25 cellular contexts compared by ENCODE assay signal in genomic region chr1:75861831-75862230, GRCh38.
"Had no signal": no experiment of that assay in that cellular context is flagged by ENCODE, and none has a peak within 500 bp of the region (broad histone marks: within the 10 kb centered on the region; RNA-seq: fewer than 3 reads in every experiment).

No MANE protein-coding gene starts in this region.

- H3K4me1 ChIP-seq: adrenal gland, esophagus muscularis mucosa, right atrium auricular region, thyroid gland, uterus had no signal

- H3K36me3 Mint-ChIP-seq: activated naive CD4-positive, alpha-beta T cell treated with anti-CD3 and anti-CD28 coated beads, Interleukin-2, amount 50 U/mL, for 24 hours; natural killer cell treated with Interleukin-12 subunit alpha and Interleukin-12 subunit beta and Interleukin-15 and Interleukin-18, amount 100 ng/mL, for 72 hours; stimulated activated naive B cell treated with anti-CD40 and anti-IgM and Interleukin-4, amounts not matched to agents 10 μg/mL and 1 μg/mL and 100 μg/mL, for 72 hours had no signal

- H3K27ac ChIP-seq: adrenal gland, esophagus muscularis mucosa, hepatocyte, right atrium auricular region, skin epidermis, thyroid gland, uterus, VCaP had no signal

- H2AFZ ChIP-seq: hepatocyte had no signal

- H3K4me2 ChIP-seq: hepatocyte had no signal

- H3K9me3 Mint-ChIP-seq: activated CD4-positive, alpha-beta memory T cell treated with anti-CD3 and anti-CD28 coated beads, Interleukin-2, amount 10 ng/mL, durations not matched to agents 7 days and 5 days; activated naive CD4-positive, alpha-beta T cell treated with anti-CD3 and anti-CD28 coated beads, Interleukin-2, amount 50 U/mL, for 24 hours; activated T-cell treated with anti-CD3 and anti-CD28 coated beads, Interleukin-2, amount 50 U/mL, for 4 hours; stimulated activated naive B cell treated with anti-CD40 and anti-IgM and Interleukin-4, amounts not matched to agents 10 μg/mL and 1 μg/mL and 100 μg/mL, for 72 hours had no signal

- H3K4me3 ChIP-seq: adrenal gland, esophagus muscularis mucosa, hepatocyte, right atrium auricular region, skin epidermis, thyroid gland, uterus had no signal

- DNase-seq: activated CD4-positive, alpha-beta memory T cell treated with anti-CD3 and anti-CD28 coated beads, Interleukin-2, amount 10 ng/mL, durations not matched to agents 7 days and 5 days; activated CD4-positive, alpha-beta T cell treated with anti-CD3 and anti-CD28 coated beads for 36 hours; activated effector memory CD4-positive, alpha-beta T cell treated with anti-CD3 and anti-CD28 coated beads, Interleukin-2, amount 50 U/mL, for 16 hours; activated T-cell treated with anti-CD3 and anti-CD28 coated beads, Interleukin-2, amount 50 U/mL, for 4 hours; adrenal gland; caudate nucleus; kidney glomerular epithelial cell; left ventricle myocardium superior; mesenchymal stem cell; occipital lobe; stimulated activated CD4-positive, alpha-beta T cell treated with anti-CD3 and anti-CD28 coated beads, Interleukin-15, amount 100 ng/mL, for 24 hours; stimulated activated CD4-positive, alpha-beta T cell treated with anti-CD3 and anti-CD28 coated beads, Interleukin-4, amount 100 ng/mL, for 1 hour; stimulated activated naive B cell treated with anti-CD40 and anti-IgM and Interleukin-4, amounts not matched to agents 10 μg/mL and 1 μg/mL and 100 μg/mL, for 72 hours; T1000; thyroid gland; uterus had no signal

- H3K27me3 ChIP-seq: adrenal gland, esophagus muscularis mucosa, hepatocyte, right atrium auricular region, thyroid gland, uterus had no signal

- ATAC-seq: activated CD4-positive, alpha-beta T cell treated with anti-CD3 and anti-CD28 coated beads for 36 hours; activated T-cell treated with anti-CD3 and anti-CD28 coated beads, Interleukin-2, amount 50 U/mL, for 4 hours; left ventricle myocardium superior; natural killer cell treated with Interleukin-12 subunit alpha and Interleukin-12 subunit beta and Interleukin-15 and Interleukin-18, amount 100 ng/mL, for 72 hours; stimulated activated naive B cell treated with anti-CD40 and anti-IgM and Interleukin-4, amounts not matched to agents 10 μg/mL and 1 μg/mL and 100 μg/mL, for 72 hours had no signal

- H3K36me3 ChIP-seq: adrenal gland, esophagus muscularis mucosa, right atrium auricular region, thyroid gland, uterus had no signal

- H3K27ac Mint-ChIP-seq: activated CD4-positive, alpha-beta memory T cell treated with anti-CD3 and anti-CD28 coated beads, Interleukin-2, amount 10 ng/mL, durations not matched to agents 7 days and 5 days; activated CD4-positive, alpha-beta T cell treated with anti-CD3 and anti-CD28 coated beads for 36 hours; activated naive CD4-positive, alpha-beta T cell treated with anti-CD3 and anti-CD28 coated beads, Interleukin-2, amount 50 U/mL, for 24 hours; natural killer cell treated with Interleukin-12 subunit alpha and Interleukin-12 subunit beta and Interleukin-15 and Interleukin-18, amount 100 ng/mL, for 72 hours; progenitor cell of endocrine pancreas; stimulated activated naive B cell treated with anti-CD40 and anti-IgM and Interleukin-4, amounts not matched to agents 10 μg/mL and 1 μg/mL and 100 μg/mL, for 72 hours had no signal

- H3K9me3 ChIP-seq: adrenal gland, esophagus muscularis mucosa, right atrium auricular region, thyroid gland, uterus had no signal

- H3K4me3 Mint-ChIP-seq: activated CD4-positive, alpha-beta memory T cell treated with anti-CD3 and anti-CD28 coated beads, Interleukin-2, amount 10 ng/mL, durations not matched to agents 7 days and 5 days; activated CD4-positive, alpha-beta T cell treated with anti-CD3 and anti-CD28 coated beads for 36 hours; activated naive CD4-positive, alpha-beta T cell treated with anti-CD3 and anti-CD28 coated beads, Interleukin-2, amount 50 U/mL, for 24 hours; activated T-cell treated with anti-CD3 and anti-CD28 coated beads, Interleukin-2, amount 50 U/mL, for 4 hours; natural killer cell treated with Interleukin-12 subunit alpha and Interleukin-12 subunit beta and Interleukin-15 and Interleukin-18, amount 100 ng/mL, for 72 hours; stimulated activated naive B cell treated with anti-CD40 and anti-IgM and Interleukin-4, amounts not matched to agents 10 μg/mL and 1 μg/mL and 100 μg/mL, for 72 hours had no signal

- H3K4me1 Mint-ChIP-seq: activated CD4-positive, alpha-beta memory T cell treated with anti-CD3 and anti-CD28 coated beads, Interleukin-2, amount 10 ng/mL, durations not matched to agents 7 days and 5 days; activated CD4-positive, alpha-beta T cell treated with anti-CD3 and anti-CD28 coated beads for 36 hours; activated naive CD4-positive, alpha-beta T cell treated with anti-CD3 and anti-CD28 coated beads, Interleukin-2, amount 50 U/mL, for 24 hours; stimulated activated naive B cell treated with anti-CD40 and anti-IgM and Interleukin-4, amounts not matched to agents 10 μg/mL and 1 μg/mL and 100 μg/mL, for 72 hours had no signal

- H3K79me2 ChIP-seq: hepatocyte had no signal

- H3K27me3 Mint-ChIP-seq: progenitor cell of endocrine pancreas had no signal

- FAIRE-seq: colon had no signal
